ENCODE assay signal across 22 cellular contexts in genomic region chr13:43988302-43988701, GRCh38.
"Had no signal": no experiment of that assay in that cellular context is flagged by ENCODE, and none has a peak within 500 bp of the region (broad histone marks: within the 10 kb centered on the region; RNA-seq: fewer than 3 reads in every experiment).

No MANE protein-coding gene starts in this region.

- H3K36me3 Mint-ChIP-seq: activated CD4-positive, alpha-beta memory T cell treated with anti-CD3 and anti-CD28 coated beads for 36 hours; activated naive CD8-positive, alpha-beta T cell treated with anti-CD3 and anti-CD28 coated beads, Interleukin-2, amount 10 ng/mL, durations not matched to agents 7 days and 5 days; mesothelial cell of epicardium; naive thymus-derived CD8-positive, alpha-beta T cell had no signal

- DNase-seq: activated B cell treated with CpG ODN at 0.5 μM for 24 hours; activated CD4-positive, alpha-beta memory T cell treated with anti-CD3 and anti-CD28 coated beads for 36 hours; activated CD4-positive, alpha-beta T cell treated with anti-CD3 and anti-CD28 coated beads for 36 hours; activated naive CD4-positive, alpha-beta T cell treated with Interleukin-2 at 50 U/mL for 16 hours; activated naive CD8-positive, alpha-beta T cell treated with anti-CD3 and anti-CD28 coated beads, Interleukin-2, amount 10 ng/mL, durations not matched to agents 7 days and 5 days; activated T-cell treated with anti-CD3 and anti-CD28 coated beads, Interleukin-2, amount 50 U/mL, for 48 hours; amygdala; body of pancreas; esophagus squamous epithelium; foreskin fibroblast; left lung; naive thymus-derived CD8-positive, alpha-beta T cell; retina; stimulated activated CD4-positive, alpha-beta T cell treated with anti-CD3 and anti-CD28 coated beads, Interleukin-12 subunit alpha, Interleukin-12 subunit beta, amount 100 ng/mL, for 4 hours; stimulated activated CD4-positive, alpha-beta T cell treated with anti-CD3 and anti-CD28 coated beads, Interleukin-4, amount 100 ng/mL, for 4 hours; T1000; tibial artery had no signal

- H3K27ac Mint-ChIP-seq: activated B cell treated with CpG ODN at 0.5 μM for 24 hours; activated CD4-positive, alpha-beta memory T cell treated with anti-CD3 and anti-CD28 coated beads for 36 hours; activated CD4-positive, alpha-beta T cell treated with anti-CD3 and anti-CD28 coated beads for 36 hours; activated naive CD8-positive, alpha-beta T cell treated with anti-CD3 and anti-CD28 coated beads, Interleukin-2, amount 10 ng/mL, durations not matched to agents 7 days and 5 days; mesothelial cell of epicardium; naive thymus-derived CD8-positive, alpha-beta T cell; stimulated activated naive CD8-positive, alpha-beta T cell treated with anti-CD3 and anti-CD28 coated beads, Interleukin-15, Interleukin-2, amounts not matched to agents 100 ng/mL and 50 ng/mL, for 24 hours; T-helper 1 cell treated with Interleukin-12 subunit alpha and Interleukin-12 subunit beta and Interleukin-4 antibody, amounts not matched to agents 30 μg/mL and 1 μg/mL, for 36 hours had no signal

- H3K4me3 Mint-ChIP-seq: activated B cell treated with CpG ODN at 0.5 μM for 24 hours; activated CD4-positive, alpha-beta memory T cell treated with anti-CD3 and anti-CD28 coated beads for 36 hours; activated CD4-positive, alpha-beta T cell treated with anti-CD3 and anti-CD28 coated beads for 36 hours; activated naive CD8-positive, alpha-beta T cell treated with anti-CD3 and anti-CD28 coated beads, Interleukin-2, amount 10 ng/mL, durations not matched to agents 7 days and 5 days; central memory CD8-positive, alpha-beta T cell; mesothelial cell of epicardium; naive thymus-derived CD8-positive, alpha-beta T cell; stimulated activated naive CD8-positive, alpha-beta T cell treated with anti-CD3 and anti-CD28 coated beads, Interleukin-15, Interleukin-2, amounts not matched to agents 100 ng/mL and 50 ng/mL, for 24 hours; T-helper 1 cell treated with Interleukin-12 subunit alpha and Interleukin-12 subunit beta and Interleukin-4 antibody, amounts not matched to agents 30 μg/mL and 1 μg/mL, for 36 hours had no signal

- H3K9me3 ChIP-seq: body of pancreas, esophagus squamous epithelium, left lung, tibial artery had no signal

- H3K4me1 Mint-ChIP-seq: activated B cell treated with CpG ODN at 0.5 μM for 24 hours; activated CD4-positive, alpha-beta T cell treated with anti-CD3 and anti-CD28 coated beads for 36 hours; activated naive CD8-positive, alpha-beta T cell treated with anti-CD3 and anti-CD28 coated beads, Interleukin-2, amount 10 ng/mL, durations not matched to agents 7 days and 5 days; central memory CD8-positive, alpha-beta T cell; naive thymus-derived CD8-positive, alpha-beta T cell had no signal

- H3K27me3 ChIP-seq: body of pancreas, esophagus squamous epithelium, left lung, tibial artery had no signal

- H3K4me3 ChIP-seq: body of pancreas, coronary artery, esophagus squamous epithelium, left lung, tibial artery had no signal

- H3K27ac ChIP-seq: body of pancreas, coronary artery, esophagus squamous epithelium, left lung, tibial artery had no signal

- H3K9me3 Mint-ChIP-seq: activated B cell treated with CpG ODN at 0.5 μM for 24 hours; activated CD4-positive, alpha-beta memory T cell treated with anti-CD3 and anti-CD28 coated beads for 36 hours; activated naive CD8-positive, alpha-beta T cell treated with anti-CD3 and anti-CD28 coated beads, Interleukin-2, amount 10 ng/mL, durations not matched to agents 7 days and 5 days; central memory CD8-positive, alpha-beta T cell; mesothelial cell of epicardium; stimulated activated naive CD8-positive, alpha-beta T cell treated with anti-CD3 and anti-CD28 coated beads, Interleukin-15, Interleukin-2, amounts not matched to agents 100 ng/mL and 50 ng/mL, for 24 hours; T-helper 1 cell treated with Interleukin-12 subunit alpha and Interleukin-12 subunit beta and Interleukin-4 antibody, amounts not matched to agents 30 μg/mL and 1 μg/mL, for 36 hours had no signal

- H3K36me3 ChIP-seq: esophagus squamous epithelium, left lung, tibial artery had no signal
